Comparison of ENCODE assay signal across 8 cellular contexts in genomic region chr20:59783020-59784010, GRCh38.
DNase-seq lines count a peak whose midpoint lies in the region; ATAC-seq and TF ChIP-seq lines count a peak whose summit lies in the region.

No MANE protein-coding gene starts in this region.

- BruUV-seq in Calu3 (replicated peaks; lab: Mats Ljungman, UMichigan) = no TSS peak

- H3K9me3 Mint-ChIP-seq in Calu3 (ENCODE audit: low read depth, unreplicated experiment) = no peaks in the 10 kb centered on the region
- no peaks in the 10 kb centered on the region for H3K9me3 Mint-ChIP-seq in activated naive CD8-positive, alpha-beta T cell treated with anti-CD3 and anti-CD28 coated beads for 36 hours

- ATAC-seq in GM21619 (IDR thresholded peaks at IDR 0.05; ENCODE audit: unreplicated experiment) (peak; percentile 48), left cardiac atrium (peak; percentile 36 to 63), sciatic nerve (peak; percentile 70), HG03521 (IDR thresholded peaks at IDR 0.05; ENCODE audit: unreplicated experiment) (no peak), GM18861 (IDR thresholded peaks at IDR 0.05; ENCODE audit: unreplicated experiment) (no peak)

- H3K27ac Mint-ChIP-seq in Calu3 (ENCODE audit: unreplicated experiment) = no peak overlapping the region
- H3K27ac Mint-ChIP-seq in activated naive CD8-positive, alpha-beta T cell treated with anti-CD3 and anti-CD28 coated beads for 36 hours = no peak overlapping the region

- no peaks in the 10 kb centered on the region for H3K36me3 Mint-ChIP-seq in Calu3 (ENCODE audit: insufficient read depth, unreplicated experiment)
- no peaks in the 10 kb centered on the region for H3K36me3 Mint-ChIP-seq in activated naive CD8-positive, alpha-beta T cell treated with anti-CD3 and anti-CD28 coated beads for 36 hours

- H3K4me1 Mint-ChIP-seq in Calu3 (ENCODE audit: low read depth, unreplicated experiment) = no peaks in the 10 kb centered on the region
- no peaks in the 10 kb centered on the region for H3K4me1 Mint-ChIP-seq in activated naive CD8-positive, alpha-beta T cell treated with anti-CD3 and anti-CD28 coated beads for 36 hours

- intact Hi-C loops in Calu3 (cut with micrococcal nuclease; ENCODE audit: unreplicated experiment) = loop anchor here (1.0 to 2.0 kb wide), 2 partner anchors 41 to 67 kb away; no protein-coding TSS in a partner anchor
- intact Hi-C loops in left cardiac atrium (cut with DNase I) = loop anchor here (1.0 to 5.0 kb wide), 2 partner anchors 67 to 69 kb away; no protein-coding TSS in a partner anchor
- intact Hi-C loops in sciatic nerve (cut with DNase I) = loop anchor here (10.0 kb wide), 1 partner anchor 61 kb away; no protein-coding TSS in a partner anchor

- H3K4me3 Mint-ChIP-seq in Calu3 (ENCODE audit: low read depth, unreplicated experiment) = no peak overlapping the region
- H3K4me3 Mint-ChIP-seq in activated naive CD8-positive, alpha-beta T cell treated with anti-CD3 and anti-CD28 coated beads for 36 hours = no peak overlapping the region

- CTCF ChIA-PET in Calu3 (lab: Charles Lee) = interaction anchor here (0.6 to 4.9 kb wide), 18 partner anchors 10 to 203 kb away, joined by 3 to 93 read pairs (median 4); no protein-coding TSS in a partner anchor

- peak; percentile 88 for DNase-seq in Calu3
- DNase-seq in NCI-H345 treated with DMSO at 0.1 percent for 48 hours (lab: John Stamatoyannopoulos, UW; ENCODE audit: unreplicated experiment) = peak; percentile 21
- DNase-seq in activated naive CD8-positive, alpha-beta T cell treated with anti-CD3 and anti-CD28 coated beads for 36 hours = peak; percentile 43
- peak; percentile 54 for DNase-seq in left cardiac atrium
- DNase-seq in sciatic nerve (ENCODE audit: low spot score) = peak; percentile 78

- peaks cover 5% of the 10 kb centered on the region for H3K27me3 Mint-ChIP-seq in Calu3 (ENCODE audit: unreplicated experiment)
- H3K27me3 Mint-ChIP-seq in activated naive CD8-positive, alpha-beta T cell treated with anti-CD3 and anti-CD28 coated beads for 36 hours = no peaks in the 10 kb centered on the region

- peak; percentile 99 for TF ChIP-seq CTCF in Calu3 (IDR thresholded peaks at IDR 0.05; ENCODE audit: unreplicated experiment)

Comparison
In these comparisons a context has a peak if more than half of its experiments do, and no peak if none do; other contexts are left out.
1. DNase-seq: peak in every context shown above with its lines; median percentile 88 in Calu3; 78 in sciatic nerve; 54 in left cardiac atrium; 43 in activated naive CD8-positive, alpha-beta T cell treated with anti-CD3 and anti-CD28 coated beads for 36 hours; 21 in NCI-H345 treated with DMSO at 0.1 percent for 48 hours.
2. ATAC-seq: peak in GM21619 (single experiment), left cardiac atrium (2 of 2) and sciatic nerve (single experiment); none in HG03521 (single experiment) and GM18861 (single experiment).